Comparison of ENCODE assay signal across 21 cellular contexts in the genomic region with DNA sequence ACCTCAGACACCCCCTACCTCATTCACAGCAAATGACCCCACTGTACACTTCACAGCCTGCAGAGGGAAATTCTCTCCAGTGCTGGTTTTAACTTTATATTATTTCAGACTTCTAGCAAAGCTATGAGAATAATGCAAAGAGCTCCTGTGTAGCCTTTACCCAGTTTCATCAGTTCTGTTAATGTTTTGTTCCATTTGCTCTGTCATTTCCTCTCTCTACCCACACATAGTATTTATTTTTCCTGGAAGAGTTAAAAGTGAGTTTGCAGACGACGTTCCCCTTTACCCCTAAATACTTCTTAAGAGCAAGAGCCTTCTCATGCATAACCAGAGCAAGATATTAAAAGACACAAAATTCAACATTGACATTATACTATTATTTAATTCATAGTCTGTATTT. TPM values are rescaled to one million over a fixed set of nuclear protein-coding genes. Genes with fewer than 3 reads are reported as not detected.
A peak's percentile ranks its signal among the peaks of the same experiment; 100 is the strongest.
DNase-seq lines count a peak whose midpoint lies in the region; ATAC-seq lines count a peak whose summit lies in the region.
"Had no signal": no experiment of that assay in that cellular context is flagged by ENCODE, and none has a peak within 500 bp of the region (broad histone marks: within the 10 kb centered on the region; RNA-seq: fewer than 3 reads in every experiment).

No MANE protein-coding gene starts in this region.

- H3K4me3 Mint-ChIP-seq in activated CD4-positive, alpha-beta T cell treated with anti-CD3 and anti-CD28 coated beads, Interleukin-2, amount 10 ng/mL, durations not matched to agents 7 days and 5 days = no peak overlapping the region
- peak overlapping the region in 1 of 4 donors; percentile 39 for H3K4me3 Mint-ChIP-seq in IgD-negative memory B cell
- H3K4me3 Mint-ChIP-seq in activated naive CD8-positive, alpha-beta T cell = peak overlapping the region; percentile 60
- H3K4me3 Mint-ChIP-seq in stimulated activated memory B cell treated with anti-CD40 and anti-IgM and Interleukin-4, amounts not matched to agents 10 μg/mL and 1 μg/mL and 100 μg/mL, for 72 hours = no peak overlapping the region
- H3K4me3 Mint-ChIP-seq: brain had no signal

- POLR2A ChIA-PET in activated CD4-positive, alpha-beta T cell treated with anti-CD3 and anti-CD28 coated beads, Interleukin-2, amount 10 ng/mL, durations not matched to agents 7 days and 5 days (lab: Charles Lee) = no interaction called here

- H3K36me3 Mint-ChIP-seq in activated CD4-positive, alpha-beta T cell treated with anti-CD3 and anti-CD28 coated beads, Interleukin-2, amount 10 ng/mL, durations not matched to agents 7 days and 5 days (ENCODE audit: low read depth) = peaks cover 52% of the 10 kb centered on the region
- H3K36me3 Mint-ChIP-seq in IgD-negative memory B cell = peaks cover 3% of the 10 kb centered on the region
- peaks cover 20% of the 10 kb centered on the region for H3K36me3 Mint-ChIP-seq in activated naive CD8-positive, alpha-beta T cell
- peaks cover 58% of the 10 kb centered on the region for H3K36me3 Mint-ChIP-seq in stimulated activated memory B cell treated with anti-CD40 and anti-IgM and Interleukin-4, amounts not matched to agents 10 μg/mL and 1 μg/mL and 100 μg/mL, for 72 hours
- H3K36me3 Mint-ChIP-seq: brain had no signal

- peaks cover 24% of the 10 kb centered on the region for H3K4me1 Mint-ChIP-seq in activated CD4-positive, alpha-beta T cell treated with anti-CD3 and anti-CD28 coated beads, Interleukin-2, amount 10 ng/mL, durations not matched to agents 7 days and 5 days
- H3K4me1 Mint-ChIP-seq in IgD-negative memory B cell = peaks cover 0 to 3% (median 0%) of the 10 kb centered on the region in 3 donors
- peaks cover 23% of the 10 kb centered on the region for H3K4me1 Mint-ChIP-seq in activated naive CD8-positive, alpha-beta T cell (ENCODE audit: low read depth)
- peaks cover 37% of the 10 kb centered on the region for H3K4me1 Mint-ChIP-seq in stimulated activated memory B cell treated with anti-CD40 and anti-IgM and Interleukin-4, amounts not matched to agents 10 μg/mL and 1 μg/mL and 100 μg/mL, for 72 hours
- H3K4me1 Mint-ChIP-seq: brain had no signal

- no peak for DNase-seq in activated CD4-positive, alpha-beta T cell treated with anti-CD3 and anti-CD28 coated beads, Interleukin-2, amount 10 ng/mL, durations not matched to agents 7 days and 5 days
- no peak for DNase-seq in activated CD4-positive, alpha-beta T cell treated with anti-CD3 and anti-CD28 coated beads, Interleukin-2, amount 50 U/mL, for 48 hours
- no peak for DNase-seq in stimulated activated CD4-positive, alpha-beta T cell treated with anti-CD3 and anti-CD28 coated beads, Interleukin-12 subunit alpha, Interleukin-12 subunit beta, amount 100 ng/mL, for 4 hours
- DNase-seq: colonic mucosa; DMS53; GM23248; MG63; NCI-H1417 treated with DMSO at 0.1 percent for 48 hours; NCI-H2171; NCI-H526; ovary; right cardiac atrium; stimulated activated CD8-positive, alpha-beta memory T cell treated with anti-CD3 and anti-CD28 coated beads, Interleukin-4, amount 100 ng/mL, for 48 hours had no signal

- H3K9me3 Mint-ChIP-seq in activated CD4-positive, alpha-beta T cell treated with anti-CD3 and anti-CD28 coated beads, Interleukin-2, amount 10 ng/mL, durations not matched to agents 7 days and 5 days = peaks cover 2% of the 10 kb centered on the region
- no peaks in the 10 kb centered on the region for H3K9me3 Mint-ChIP-seq in IgD-negative memory B cell
- H3K9me3 Mint-ChIP-seq in activated naive CD8-positive, alpha-beta T cell (ENCODE audit: low read depth) = no peaks in the 10 kb centered on the region
- H3K9me3 Mint-ChIP-seq in stimulated activated memory B cell treated with anti-CD40 and anti-IgM and Interleukin-4, amounts not matched to agents 10 μg/mL and 1 μg/mL and 100 μg/mL, for 72 hours = no peaks in the 10 kb centered on the region

- ATAC-seq in stimulated activated memory B cell treated with anti-CD40 and anti-IgM and Interleukin-4, amounts not matched to agents 10 μg/mL and 1 μg/mL and 100 μg/mL, for 72 hours = no peak
- no peak for ATAC-seq in HG03469 (IDR thresholded peaks at IDR 0.05; ENCODE audit: unreplicated experiment)
- ATAC-seq in GM18873 (IDR thresholded peaks at IDR 0.05; ENCODE audit: low FRiP score, unreplicated experiment) = no peak
- ATAC-seq: right cardiac atrium had no signal

- H3K27ac Mint-ChIP-seq in activated CD4-positive, alpha-beta T cell treated with anti-CD3 and anti-CD28 coated beads, Interleukin-2, amount 10 ng/mL, durations not matched to agents 7 days and 5 days = peak overlapping the region; percentile 76
- peak overlapping the region in 2 of 3 donors; percentile 13 to 53 for H3K27ac Mint-ChIP-seq in IgD-negative memory B cell
- H3K27ac Mint-ChIP-seq in activated naive CD8-positive, alpha-beta T cell = peak overlapping the region; percentile 93
- peak overlapping the region; percentile 62 for H3K27ac Mint-ChIP-seq in stimulated activated memory B cell treated with anti-CD40 and anti-IgM and Interleukin-4, amounts not matched to agents 10 μg/mL and 1 μg/mL and 100 μg/mL, for 72 hours
- H3K27ac Mint-ChIP-seq: brain had no signal

- CTCF ChIA-PET in activated CD4-positive, alpha-beta T cell treated with anti-CD3 and anti-CD28 coated beads, Interleukin-2, amount 10 ng/mL, durations not matched to agents 7 days and 5 days (lab: Charles Lee) = no interaction called here

- H3K27me3 Mint-ChIP-seq in activated CD4-positive, alpha-beta T cell treated with anti-CD3 and anti-CD28 coated beads, Interleukin-2, amount 10 ng/mL, durations not matched to agents 7 days and 5 days = no peaks in the 10 kb centered on the region
- no peaks in the 10 kb centered on the region for H3K27me3 Mint-ChIP-seq in IgD-negative memory B cell
- no peaks in the 10 kb centered on the region for H3K27me3 Mint-ChIP-seq in activated naive CD8-positive, alpha-beta T cell
- H3K27me3 Mint-ChIP-seq in stimulated activated memory B cell treated with anti-CD40 and anti-IgM and Interleukin-4, amounts not matched to agents 10 μg/mL and 1 μg/mL and 100 μg/mL, for 72 hours = no peaks in the 10 kb centered on the region

RNA-seq across cellular contexts. Expression of gene ADGRE1, which starts 49.9 kb away (rescaled TPM):
- total RNA-seq in activated CD4-positive, alpha-beta T cell treated with anti-CD3 and anti-CD28 coated beads, Interleukin-2, amount 10 ng/mL, durations not matched to agents 7 days and 5 days = 1 to 10 TPM; 1.2 to 1.5 TPM
- 0.06 TPM for polyA plus RNA-seq in IgD-negative memory B cell
- total RNA-seq: A673, GM23248, vagina had no signal
- polyA plus RNA-seq: GM23248, right cardiac atrium had no signal

Comparison
In these comparisons a context has a peak if more than half of its experiments do, and no peak if none do; other contexts are left out.
1. H3K27ac Mint-ChIP-seq: peak in every context shown above with its lines; median percentile 93 in activated naive CD8-positive, alpha-beta T cell; 76 in activated CD4-positive, alpha-beta T cell treated with anti-CD3 and anti-CD28 coated beads, Interleukin-2, amount 10 ng/mL, durations not matched to agents 7 days and 5 days; 62 in stimulated activated memory B cell treated with anti-CD40 and anti-IgM and Interleukin-4, amounts not matched to agents 10 μg/mL and 1 μg/mL and 100 μg/mL, for 72 hours; 33 in IgD-negative memory B cell.